13 cellular contexts compared by ENCODE assay signal in genomic region chr6:5813625-5814027, GRCh38.
A peak's percentile ranks its signal among the peaks of the same experiment; 100 is the strongest.
DNase-seq lines count a peak whose midpoint lies in the region; ATAC-seq and TF ChIP-seq lines count a peak whose summit lies in the region.
"Had no signal": no experiment of that assay in that cellular context is flagged by ENCODE, and none has a peak within 500 bp of the region (broad histone marks: within the 10 kb centered on the region; RNA-seq: fewer than 3 reads in every experiment).

No MANE protein-coding gene starts in this region.

- ATAC-seq in GM21825 (IDR thresholded peaks at IDR 0.05; ENCODE audit: unreplicated experiment) (peak; percentile 74), PC-3 (no peak), mucosa of descending colon (no peak)
- peak; percentile 80 for ATAC-seq in stimulated activated naive CD8-positive, alpha-beta T cell treated with anti-CD3 and anti-CD28 coated beads, Interleukin-15, amount 100 ng/mL, for 72 hours
- ATAC-seq in stimulated activated memory B cell treated with anti-CD40 and anti-IgM and Interleukin-4, amounts not matched to agents 10 μg/mL and 1 μg/mL and 100 μg/mL, for 72 hours = no peak
- ATAC-seq: heart right ventricle had no signal

- no peaks in the 10 kb centered on the region for H3K9me2 ChIP-seq in PC-3 (replicated peaks; ENCODE audit: low read length)

- TF ChIP-seq CTCF in PC-3 (conservative IDR thresholded peaks at IDR 0.05; ENCODE audit: low read depth, low read length) (no peak), mucosa of descending colon (IDR thresholded peaks at IDR 0.05) (no peak)

- intact Hi-C loops in PC-3 (cut with micrococcal nuclease) = no loop called here
- intact Hi-C loops in mucosa of descending colon (cut with DNase I, micrococcal nuclease) = no loop called here

- peak overlapping the region; percentile 20 for H3K27ac Mint-ChIP-seq in activated naive CD4-positive, alpha-beta T cell treated with anti-CD3 and anti-CD28 coated beads, Interleukin-2, amount 50 U/mL, for 24 hours
- peak overlapping the region in 1 of 2 donors; percentile 23 for H3K27ac Mint-ChIP-seq in stimulated activated naive CD8-positive, alpha-beta T cell treated with anti-CD3 and anti-CD28 coated beads, Interleukin-15, amount 100 ng/mL, for 72 hours
- no peak overlapping the region for H3K27ac Mint-ChIP-seq in stimulated activated memory B cell treated with anti-CD40 and anti-IgM and Interleukin-4, amounts not matched to agents 10 μg/mL and 1 μg/mL and 100 μg/mL, for 72 hours

- H3K4me1 ChIP-seq in PC-3 (ENCODE audit: insufficient read depth, low read length) (no peaks in the 10 kb centered on the region), mucosa of descending colon (ENCODE audit: low read depth) (no peaks in the 10 kb centered on the region)
- H3K4me1 ChIP-seq: heart right ventricle had no signal

- H3K4me3 ChIP-seq in PC-3 (ENCODE audit: low read length) (no peak overlapping the region), mucosa of descending colon (no peak overlapping the region)
- H3K4me3 ChIP-seq: GM23248, heart right ventricle, ovary had no signal

- no peaks in the 10 kb centered on the region for H4K20me1 ChIP-seq in PC-3 (ENCODE audit: low read length)

- H3K36me3 Mint-ChIP-seq in activated naive CD4-positive, alpha-beta T cell treated with anti-CD3 and anti-CD28 coated beads, Interleukin-2, amount 50 U/mL, for 24 hours = peaks cover 3% of the 10 kb centered on the region
- H3K36me3 Mint-ChIP-seq in stimulated activated memory B cell treated with anti-CD40 and anti-IgM and Interleukin-4, amounts not matched to agents 10 μg/mL and 1 μg/mL and 100 μg/mL, for 72 hours = no peaks in the 10 kb centered on the region

- H3K36me3 ChIP-seq in KOPT-K1 (ENCODE audit: insufficient read depth, low read length) = no peaks in the 10 kb centered on the region
- no peaks in the 10 kb centered on the region for H3K36me3 ChIP-seq in PC-3 (ENCODE audit: low read depth, low read length)
- no peaks in the 10 kb centered on the region for H3K36me3 ChIP-seq in mucosa of descending colon (ENCODE audit: low read depth)
- H3K36me3 ChIP-seq: heart right ventricle, ovary had no signal

- no peak overlapping the region for H3K9ac ChIP-seq in PC-3 (ENCODE audit: low read length)
- H3K9ac ChIP-seq: GM23248 had no signal

- H3K4me1 Mint-ChIP-seq in activated naive CD4-positive, alpha-beta T cell treated with anti-CD3 and anti-CD28 coated beads, Interleukin-2, amount 50 U/mL, for 24 hours = peaks cover 29% of the 10 kb centered on the region
- peaks cover 35% of the 10 kb centered on the region for H3K4me1 Mint-ChIP-seq in stimulated activated naive CD8-positive, alpha-beta T cell treated with anti-CD3 and anti-CD28 coated beads, Interleukin-15, amount 100 ng/mL, for 72 hours
- peaks cover 14% of the 10 kb centered on the region for H3K4me1 Mint-ChIP-seq in stimulated activated memory B cell treated with anti-CD40 and anti-IgM and Interleukin-4, amounts not matched to agents 10 μg/mL and 1 μg/mL and 100 μg/mL, for 72 hours

- H3K27me3 ChIP-seq in PC-3 (ENCODE audit: low read length) = peaks cover 15% of the 10 kb centered on the region
- H3K27me3 ChIP-seq: heart right ventricle, ovary had no signal

- H3F3A ChIP-seq in PC-3 (ENCODE audit: low read length, unreplicated experiment) = no peaks in the 10 kb centered on the region

- BruUV-seq in PC-3 (replicated peaks; lab: Mats Ljungman, UMichigan) = no TSS peak

- no peak overlapping the region for H2AFZ ChIP-seq in PC-3 (ENCODE audit: low read length)
- H2AFZ ChIP-seq: GM23248 had no signal

- POLR2A ChIA-PET in PC-3 (lab: Charles Lee; ENCODE audit: unreplicated experiment) = no interaction called here

- H3K79me2 ChIP-seq in PC-3 (ENCODE audit: low read length) = no peaks in the 10 kb centered on the region

- H3K9me3 Mint-ChIP-seq in activated naive CD4-positive, alpha-beta T cell treated with anti-CD3 and anti-CD28 coated beads, Interleukin-2, amount 50 U/mL, for 24 hours = no peaks in the 10 kb centered on the region
- peaks cover 0 to 7% of the 10 kb centered on the region in 2 donors for H3K9me3 Mint-ChIP-seq in stimulated activated naive CD8-positive, alpha-beta T cell treated with anti-CD3 and anti-CD28 coated beads, Interleukin-15, amount 100 ng/mL, for 72 hours
- no peaks in the 10 kb centered on the region for H3K9me3 Mint-ChIP-seq in stimulated activated memory B cell treated with anti-CD40 and anti-IgM and Interleukin-4, amounts not matched to agents 10 μg/mL and 1 μg/mL and 100 μg/mL, for 72 hours

- DNase-seq in activated naive CD4-positive, alpha-beta T cell treated with anti-CD3 and anti-CD28 coated beads, Interleukin-2, amount 50 U/mL, for 16 hours = no peak
- peak in 1 of 2 donors; percentile 37 for DNase-seq in stimulated activated naive CD8-positive, alpha-beta T cell treated with anti-CD3 and anti-CD28 coated beads, Interleukin-15, amount 100 ng/mL, for 72 hours
- no peak for DNase-seq in PC-3
- DNase-seq in mucosa of descending colon = no peak
- DNase-seq: GM23248, heart right ventricle, NCI-H1092, NCI-H524 treated with DMSO at 0.1 percent for 48 hours, ovary had no signal

- H3K9me3 ChIP-seq in KOPT-K1 (ENCODE audit: insufficient read depth, low read length, poor library complexity, severe bottlenecking) (no peaks in the 10 kb centered on the region), PC-3 (ENCODE audit: low read length) (no peaks in the 10 kb centered on the region), mucosa of descending colon (no peaks in the 10 kb centered on the region)
- H3K9me3 ChIP-seq: ovary had no signal

- CTCF ChIA-PET in PC-3 (lab: Charles Lee) = no interaction called here

- no peak overlapping the region for H3K4me2 ChIP-seq in PC-3 (ENCODE audit: low read length)

- no peaks in the 10 kb centered on the region for H3K27me3 Mint-ChIP-seq in activated naive CD4-positive, alpha-beta T cell treated with anti-CD3 and anti-CD28 coated beads, Interleukin-2, amount 50 U/mL, for 24 hours
- H3K27me3 Mint-ChIP-seq in stimulated activated naive CD8-positive, alpha-beta T cell treated with anti-CD3 and anti-CD28 coated beads, Interleukin-15, amount 100 ng/mL, for 72 hours = no peaks in the 10 kb centered on the region
- H3K27me3 Mint-ChIP-seq in stimulated activated memory B cell treated with anti-CD40 and anti-IgM and Interleukin-4, amounts not matched to agents 10 μg/mL and 1 μg/mL and 100 μg/mL, for 72 hours = no peaks in the 10 kb centered on the region

- H3K4me3 Mint-ChIP-seq in activated naive CD4-positive, alpha-beta T cell treated with anti-CD3 and anti-CD28 coated beads, Interleukin-2, amount 50 U/mL, for 24 hours = peak overlapping the region; percentile 8
- peak overlapping the region; percentile 38 to 58 for H3K4me3 Mint-ChIP-seq in stimulated activated naive CD8-positive, alpha-beta T cell treated with anti-CD3 and anti-CD28 coated beads, Interleukin-15, amount 100 ng/mL, for 72 hours
- H3K4me3 Mint-ChIP-seq in stimulated activated memory B cell treated with anti-CD40 and anti-IgM and Interleukin-4, amounts not matched to agents 10 μg/mL and 1 μg/mL and 100 μg/mL, for 72 hours = no peak overlapping the region

- H3K27ac ChIP-seq in KOPT-K1 (ENCODE audit: low read depth, low read length, poor library complexity, severe bottlenecking) (peak overlapping the region; percentile 78), PC-3 (ENCODE audit: low read length) (no peak overlapping the region)
- H3K27ac ChIP-seq: GM23248, heart right ventricle, ovary had no signal

Comparison
In these comparisons a context has a peak if more than half of its experiments do, and no peak if none do; other contexts are left out.
1. ATAC-seq: peak in GM21825 (single experiment) and stimulated activated naive CD8-positive, alpha-beta T cell treated with anti-CD3 and anti-CD28 coated beads, Interleukin-15, amount 100 ng/mL, for 72 hours (single experiment); none in PC-3 (single experiment), stimulated activated memory B cell treated with anti-CD40 and anti-IgM and Interleukin-4, amounts not matched to agents 10 μg/mL and 1 μg/mL and 100 μg/mL, for 72 hours (single experiment) and mucosa of descending colon (single experiment).